ENCODE assay signal across 14 cellular contexts in genomic region chr6:2915150-2915549, GRCh38. TPM values are rescaled to one million over a fixed set of nuclear protein-coding genes. Genes with fewer than 3 reads are reported as not detected.
DNase-seq lines count a peak whose midpoint lies in the region; ATAC-seq and TF ChIP-seq lines count a peak whose summit lies in the region.
"Had no signal": no experiment of that assay in that cellular context is flagged by ENCODE, and none has a peak within 500 bp of the region (broad histone marks: within the 10 kb centered on the region; RNA-seq: fewer than 3 reads in every experiment).

No MANE protein-coding gene starts in this region.

- H4K91ac ChIP-seq in mesenchymal stem cell (ENCODE audit: low read length), result no peak overlapping the region

- H3K27me3 ChIP-seq in esophagus muscularis mucosa, result no peaks in the 10 kb centered on the region
- H3K27me3 ChIP-seq in mesendoderm (ENCODE audit: insufficient read depth, low read length, poor library complexity), result no peaks in the 10 kb centered on the region
- peaks cover 0 to 21% of the 10 kb centered on the region in 2 experiments for H3K27me3 ChIP-seq in mesenchymal stem cell (ENCODE audit: control insufficient read depth in 1 of 2, insufficient read depth in 1 of 2, low read length in 2 of 2)

- H3K23ac ChIP-seq in mesendoderm (ENCODE audit: low read length) (no peak overlapping the region), mesenchymal stem cell (ENCODE audit: low read length in 2 of 2) (no peak overlapping the region)

- H3K18ac ChIP-seq in mesendoderm (ENCODE audit: low read length) (peak overlapping the region; percentile 62), mesenchymal stem cell (ENCODE audit: low read depth in 1 of 2, low read length in 2 of 2) (no peak overlapping the region)

- H3K36me3 ChIP-seq in esophagus muscularis mucosa (no peaks in the 10 kb centered on the region), mesendoderm (ENCODE audit: control insufficient read depth, insufficient read depth, low read length) (no peaks in the 10 kb centered on the region), mesenchymal stem cell (ENCODE audit: control insufficient read depth in 1 of 2, insufficient read depth in 2 of 2, low read depth in 1 of 2, low read length in 2 of 2) (no peaks in the 10 kb centered on the region)

- no peak overlapping the region for H3K27ac ChIP-seq in esophagus muscularis mucosa (replicated peaks in 1 of 4)
- H3K27ac ChIP-seq in mesendoderm (ENCODE audit: low read depth, low read length), result no peak overlapping the region
- H3K27ac ChIP-seq in mesenchymal stem cell (ENCODE audit: low read length, poor library complexity, severe bottlenecking), result no peak overlapping the region
- H3K27ac ChIP-seq: HL-60 had no signal

- H2BK5ac ChIP-seq in mesendoderm (ENCODE audit: low read length), result peak overlapping the region; percentile 60
- H2BK5ac ChIP-seq in mesenchymal stem cell (ENCODE audit: low read depth, low read length, poor library complexity, severe bottlenecking), result no peak overlapping the region

- no peak overlapping the region for H3K4me3 ChIP-seq in esophagus muscularis mucosa
- H3K4me3 ChIP-seq in mesendoderm (ENCODE audit: low read length), result no peak overlapping the region
- no peak overlapping the region for H3K4me3 ChIP-seq in mesenchymal stem cell (ENCODE audit: insufficient read depth in 1 of 2, low read depth in 1 of 2, low read length in 2 of 2)

- no peak overlapping the region for H2AFZ ChIP-seq in mesenchymal stem cell (ENCODE audit: low read depth, low read length)

- peak; percentile 14 for DNase-seq in activated effector memory CD4-positive, alpha-beta T cell treated with anti-CD3 and anti-CD28 coated beads, Interleukin-2, amount 50 U/mL, for 16 hours
- no peak for DNase-seq in activated effector memory CD4-positive, alpha-beta T cell treated with Interleukin-2 at 50 U/mL for 16 hours
- DNase-seq in esophagus muscularis mucosa (ENCODE audit: extremely low spot score) (peak; percentile 29), mesendoderm (no peak), SKM-1 treated with dmso at 0.1 percent for 144 hours (lab: John Stamatoyannopoulos, UW; ENCODE audit: unreplicated experiment) (no peak), mesenchymal stem cell (no peak)
- DNase-seq: C1 segment of cervical spinal cord; Calu3; CD4-positive, alpha-beta T cell; DMS79; GOT3; HCEC 1CT had no signal

- H4K5ac ChIP-seq in mesendoderm (ENCODE audit: low read length), result no peak overlapping the region

- no peak overlapping the region for H3K56ac ChIP-seq in mesendoderm (ENCODE audit: low read length)

- H3K9ac ChIP-seq in mesendoderm (ENCODE audit: low read length) (no peak overlapping the region), mesenchymal stem cell (ENCODE audit: low read length) (no peak overlapping the region)

- no peak overlapping the region for H3K14ac ChIP-seq in mesenchymal stem cell (ENCODE audit: low read length in 2 of 2)

- no peaks in the 10 kb centered on the region for H3K79me2 ChIP-seq in mesendoderm (ENCODE audit: control insufficient read depth, insufficient read depth, low read length)

- no peak for TF ChIP-seq EP300 in esophagus muscularis mucosa (IDR thresholded peaks at IDR 0.05)

- H3K9me3 ChIP-seq in esophagus muscularis mucosa (no peaks in the 10 kb centered on the region), mesenchymal stem cell (ENCODE audit: control insufficient read depth, low read length) (no peaks in the 10 kb centered on the region)

- no peak overlapping the region for H4K8ac ChIP-seq in mesendoderm (ENCODE audit: low read depth, low read length)
- no peak overlapping the region for H4K8ac ChIP-seq in mesenchymal stem cell (ENCODE audit: low read length)

- H2BK15ac ChIP-seq in mesendoderm (replicated peaks; ENCODE audit: low read depth), result no peak overlapping the region
- no peak overlapping the region for H2BK15ac ChIP-seq in mesenchymal stem cell (ENCODE audit: low read depth, poor library complexity, severe bottlenecking)

- WGBS in esophagus muscularis mucosa, result 63% methylated on average over 3 of the region's 3 CpGs
- WGBS in mesendoderm (ENCODE audit: extremely low coverage, insufficient coverage, low lambda C conversion rate), result no CpG with 5 or more reads among the region's 3 CpGs
- WGBS in mesenchymal stem cell, result 80% methylated on average over 2 of the region's 3 CpGs

- H3K4ac ChIP-seq in mesendoderm (ENCODE audit: low read depth, low read length), result no peak overlapping the region
- H3K4ac ChIP-seq in mesenchymal stem cell (ENCODE audit: low read depth in 1 of 2, low read length in 2 of 2), result no peak overlapping the region

- no peaks in the 10 kb centered on the region for H3K79me1 ChIP-seq in mesendoderm (ENCODE audit: low read length)
- no peaks in the 10 kb centered on the region for H3K79me1 ChIP-seq in mesenchymal stem cell (replicated peaks; ENCODE audit: low read length, poor library complexity, severe bottlenecking)

- no peak overlapping the region for H2BK12ac ChIP-seq in mesenchymal stem cell (ENCODE audit: low read length in 2 of 2)

- H2AK5ac ChIP-seq in mesendoderm (ENCODE audit: low read length), result no peak overlapping the region
- H2AK5ac ChIP-seq in mesenchymal stem cell (ENCODE audit: low read length, severe bottlenecking), result no peak overlapping the region

- H3K4me1 ChIP-seq in esophagus muscularis mucosa (peaks cover 0 to 9% (median 4%) of the 10 kb centered on the region in 4 donors), mesendoderm (ENCODE audit: control insufficient read depth, low read depth, low read length) (peaks cover 13% of the 10 kb centered on the region), mesenchymal stem cell (ENCODE audit: control insufficient read depth, insufficient read depth, low read depth, low read length) (no peaks in the 10 kb centered on the region)

- intact Hi-C loops in esophagus muscularis mucosa (cut with DNase I), result no loop called here

- no peak overlapping the region for H3K4me2 ChIP-seq in mesendoderm (ENCODE audit: low read length)
- no peak overlapping the region for H3K4me2 ChIP-seq in mesenchymal stem cell (ENCODE audit: low read length, poor library complexity, severe bottlenecking)

- no peak for TF ChIP-seq CTCF in esophagus muscularis mucosa (IDR thresholded peaks at IDR 0.05)

- no peak for ATAC-seq in GM18519 (IDR thresholded peaks at IDR 0.05; ENCODE audit: low FRiP score, unreplicated experiment)

- no peak for TF ChIP-seq POLR2A in esophagus muscularis mucosa (IDR thresholded peaks at IDR 0.05; ENCODE audit: low read depth)

- H2BK120ac ChIP-seq in mesendoderm (ENCODE audit: low read depth, low read length) (no peak overlapping the region), mesenchymal stem cell (ENCODE audit: low read depth, low read length) (no peak overlapping the region)

RNA-seq across cellular contexts. Expression of gene SERPINB9, which starts 12.0 kb away (rescaled TPM):
- total RNA-seq in esophagus muscularis mucosa, result 10 to 100 TPM in 1 of 4 donors, 1 to 10 TPM in 3; 5.4 to 17.7 (median 6.2) TPM
- polyA plus RNA-seq in mesendoderm (2013, experiment 1 of 2), result 281 TPM
- 280 TPM for polyA plus RNA-seq in mesendoderm (2013, experiment 2 of 2)
- polyA plus RNA-seq in mesenchymal stem cell (2013, experiment 1 of 2), result 11.1 TPM
- 11.3 TPM for polyA plus RNA-seq in mesenchymal stem cell (2013, experiment 2 of 2)

RNA-seq across cellular contexts. Expression of gene SERPINB6, which starts 56.2 kb away (rescaled TPM):
- 100 to 1,000 TPM; 114 to 125 (median 124) TPM for total RNA-seq in esophagus muscularis mucosa
- 40.3 TPM for polyA plus RNA-seq in mesendoderm (2013, experiment 1 of 2)
- polyA plus RNA-seq in mesendoderm (2013, experiment 2 of 2), result 41.2 TPM
- polyA plus RNA-seq in mesenchymal stem cell (2013, experiment 1 of 2), result 173 TPM
- 171 TPM for polyA plus RNA-seq in mesenchymal stem cell (2013, experiment 2 of 2)

Comparison
In these comparisons a context has a peak if more than half of its experiments do, and no peak if none do; other contexts are left out.
1. DNase-seq: peak in activated effector memory CD4-positive, alpha-beta T cell treated with anti-CD3 and anti-CD28 coated beads, Interleukin-2, amount 50 U/mL, for 16 hours (single experiment) and esophagus muscularis mucosa (single experiment); none in activated effector memory CD4-positive, alpha-beta T cell treated with Interleukin-2 at 50 U/mL for 16 hours (single experiment), mesendoderm (single experiment), SKM-1 treated with dmso at 0.1 percent for 144 hours (single experiment) and mesenchymal stem cell (single experiment).